In the genomic region with DNA sequence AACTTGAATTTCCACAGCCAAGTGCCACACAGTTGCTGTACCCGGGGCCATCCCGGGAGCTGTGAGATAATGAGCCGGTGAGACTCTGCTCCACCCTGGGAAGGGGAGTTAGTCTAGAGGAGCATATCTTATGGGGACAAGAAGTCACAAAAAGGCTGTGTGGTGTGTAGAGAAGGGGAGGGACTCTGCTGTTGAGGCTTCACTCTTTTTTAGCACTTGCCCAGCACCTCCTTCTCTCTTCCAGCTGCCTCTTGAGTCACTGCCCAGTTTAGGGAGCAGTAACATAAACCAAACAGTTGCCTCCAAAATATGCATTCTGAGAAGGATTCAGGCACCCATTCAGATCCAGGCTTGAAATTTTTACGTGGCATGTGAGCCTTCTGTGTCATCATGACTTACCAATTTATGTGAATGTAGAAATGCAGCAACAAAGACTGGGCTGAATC, we compare ENCODE assay signal across 8 cellular contexts. TPM values are rescaled to one million over a fixed set of nuclear protein-coding genes. Genes with fewer than 3 reads are reported as not detected.
DNase-seq lines count a peak whose midpoint lies in the region; ATAC-seq, FAIRE-seq and TF ChIP-seq lines count a peak whose summit lies in the region.

No MANE protein-coding gene starts in this region.

- ATAC-seq in GM18867 (IDR thresholded peaks at IDR 0.05; ENCODE audit: unreplicated experiment) (peak; percentile 21), HG03280 (IDR thresholded peaks at IDR 0.05; ENCODE audit: unreplicated experiment) (peak; percentile 11), T-cell (replicated peaks in 1 of 4) (peak in 3 of 4 experiments; percentile 3 to 8 (median 7)), aorta (ENCODE audit: low FRiP score) (peak; percentile 11)

- H3K4me3 ChIP-seq in endothelial cell of umbilical vein (replicated peaks in 1 of 3; ENCODE audit: insufficient read depth in 1 of 3, low read depth in 1 of 3, low read length in 3 of 3) (peak overlapping the region in 2 of 3 experiments; percentile 45 to 100), mucosa of stomach (ENCODE audit: low read length) (peak overlapping the region; percentile 96), aorta (ENCODE audit: low read length in 2 of 2) (peak overlapping the region; percentile 82 to 100)

- WGBS in aorta, 2 donors: 0% methylated on average over 4 of the region's 4 CpGs

- peak overlapping the region; percentile 55 for H3K27ac ChIP-seq in endothelial cell of umbilical vein (ENCODE audit: insufficient read depth, low read depth, low read length)
- H3K27ac ChIP-seq in aorta (ENCODE audit: low read depth in 1 of 2, low read length in 2 of 2): peak overlapping the region; percentile 63 to 99

- intact Hi-C loops in endothelial cell of umbilical vein (cut with micrococcal nuclease): loop anchor here (1.0 to 2.0 kb wide), 2 partner anchors 63 to 107 kb away; no protein-coding TSS in a partner anchor
- intact Hi-C loops in aorta (cut with DNase I): no loop called here

- DNase-seq in AML-193 (lab: John Stamatoyannopoulos, UW) (peak; percentile 7 to 30), T-cell (peak in 2 of 34 experiments; percentile 5 to 7), endothelial cell of umbilical vein (ENCODE audit: low read depth, low spot score) (peak; percentile 42), aorta (no peak), D341Med (ENCODE audit: low spot score) (no peak)

- no peaks in the 10 kb centered on the region for H3K27me3 ChIP-seq in endothelial cell of umbilical vein (ENCODE audit: control insufficient read depth in 2 of 2, insufficient read depth in 2 of 2, low read length in 2 of 2)
- no peaks in the 10 kb centered on the region for H3K27me3 ChIP-seq in mucosa of stomach (ENCODE audit: control insufficient read depth, insufficient read depth, low read length)
- no peaks in the 10 kb centered on the region for H3K27me3 ChIP-seq in aorta (ENCODE audit: control insufficient read depth in 1 of 2, insufficient read depth in 2 of 2, low read length in 1 of 2)

- peaks cover 53 to 57% (median 57%) of the 10 kb centered on the region in 3 donors for H3K4me1 Mint-ChIP-seq in T-cell

- peaks cover 15% of the 10 kb centered on the region for H3K36me3 Mint-ChIP-seq in T-cell

- H3K4me2 ChIP-seq in endothelial cell of umbilical vein (ENCODE audit: insufficient read depth, low read length): peak overlapping the region; percentile 49

- no peak for TF ChIP-seq CTCF in endothelial cell of umbilical vein (IDR thresholded peaks at IDR 0.05; ENCODE audit: extremely low read depth in 1 of 2, insufficient read depth in 1 of 2, low read depth in 1 of 2, low read length in 2 of 2)

- POLR2A ChIA-PET in T-cell (lab: Charles Lee): interaction anchor here in 1 of 2 donors (1.2 to 1.4 kb wide), 2 partner anchors 9 to 321 kb away, joined by 3 to 4 read pairs; a partner anchor contains a TSS
- POLR2A ChIA-PET in endothelial cell of umbilical vein (lab: Charles Lee): no interaction called here

- H3K4me3 Mint-ChIP-seq in T-cell: peak overlapping the region; percentile 85 to 94 (median 93)

- H3K9ac ChIP-seq in endothelial cell of umbilical vein (replicated peaks; ENCODE audit: extremely low read depth, insufficient read depth, low read length): peak overlapping the region; percentile 54
- peak overlapping the region; percentile 87 for H3K9ac ChIP-seq in mucosa of stomach (ENCODE audit: low read length)

- H3K9me3 Mint-ChIP-seq in T-cell: no peaks in the 10 kb centered on the region

- no TSS peak for BruUV-seq in endothelial cell of umbilical vein (replicated peaks; lab: Mats Ljungman, UMichigan)

- peak overlapping the region; percentile 83 for H2AFZ ChIP-seq in endothelial cell of umbilical vein (ENCODE audit: low read depth, low read length)

- H3K36me3 ChIP-seq in endothelial cell of umbilical vein (ENCODE audit: control insufficient read depth in 2 of 2, extremely low read depth in 1 of 2, insufficient read depth in 2 of 2, low read length in 2 of 2) (no peaks in the 10 kb centered on the region), mucosa of stomach (ENCODE audit: control insufficient read depth, insufficient read depth, low read length) (no peaks in the 10 kb centered on the region), aorta (ENCODE audit: control insufficient read depth in 1 of 2, insufficient read depth in 2 of 2, low read length in 1 of 2) (no peaks in the 10 kb centered on the region)

- TF ChIP-seq POLR2A in endothelial cell of umbilical vein (IDR thresholded peaks at IDR 0.05; ENCODE audit: low read depth, low read length): no peak

- no peaks in the 10 kb centered on the region for H3K27me3 Mint-ChIP-seq in T-cell

- H3K4me1 ChIP-seq in endothelial cell of umbilical vein (ENCODE audit: control insufficient read depth, extremely low read depth, insufficient read depth, low read length) (peaks cover 30% of the 10 kb centered on the region), mucosa of stomach (ENCODE audit: control insufficient read depth, insufficient read depth, low read length) (peaks cover 22% of the 10 kb centered on the region), aorta (ENCODE audit: control insufficient read depth in 1 of 2, insufficient read depth in 2 of 2, low read length in 2 of 2) (no peaks in the 10 kb centered on the region)

- FAIRE-seq in endothelial cell of umbilical vein (lab: Jason Lieb, UNC): peak; percentile 48

- H3K9me3 ChIP-seq in endothelial cell of umbilical vein (replicated peaks; ENCODE audit: control insufficient read depth, insufficient read depth, low read length) (no peaks in the 10 kb centered on the region), mucosa of stomach (ENCODE audit: control insufficient read depth, low read length) (no peaks in the 10 kb centered on the region), aorta (ENCODE audit: control insufficient read depth, low read length) (no peaks in the 10 kb centered on the region)

- no peaks in the 10 kb centered on the region for H4K20me1 ChIP-seq in endothelial cell of umbilical vein (replicated peaks; ENCODE audit: control insufficient read depth, extremely low read depth, insufficient read depth, low read length)

- CTCF ChIA-PET in T-cell (lab: Charles Lee): no interaction called here
- CTCF ChIA-PET in endothelial cell of umbilical vein (lab: Charles Lee): interaction anchor here (7.4 kb wide), 1 partner anchor 22 kb away, joined by 92 read pairs; no protein-coding TSS in a partner anchor

- peak overlapping the region; percentile 95 to 98 for H3K27ac Mint-ChIP-seq in T-cell

- peaks cover 34% of the 10 kb centered on the region for H3K79me2 ChIP-seq in endothelial cell of umbilical vein (ENCODE audit: control insufficient read depth, insufficient read depth, low read length)

- dilution Hi-C loops in endothelial cell of umbilical vein (cut with MboI; ENCODE audit: extremely low pct_ligation_motif_present, low sequenced_read_pairs): no loop called here

- no peaks in the 10 kb centered on the region for H3K9me1 ChIP-seq in endothelial cell of umbilical vein (replicated peaks; ENCODE audit: control insufficient read depth, extremely low read depth, insufficient read depth, low read length)

TF ChIP-seq in endothelial cell of umbilical vein, 7 proteins besides CTCF, POLR2A, EP300 and RAD21:
- TF ChIP-seq MYC (IDR thresholded peaks at IDR 0.05; ENCODE audit: low read depth, low read length) (no peak), POLR2AphosphoS5 (IDR thresholded peaks at IDR 0.05; ENCODE audit: insufficient read depth, low read depth, low read length) (no peak), EZH2 (IDR thresholded peaks at IDR 0.05; ENCODE audit: borderline replicate concordance, low read depth, low read length, severe bottlenecking) (no peak)
- TF ChIP-seq, protein P1, sequence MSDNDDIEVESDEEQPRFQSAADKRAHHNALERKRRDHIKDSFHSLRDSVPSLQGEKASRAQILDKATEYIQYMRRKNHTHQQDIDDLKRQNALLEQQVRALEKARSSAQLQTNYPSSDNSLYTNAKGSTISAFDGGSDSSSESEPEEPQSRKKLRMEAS (IDR thresholded peaks at IDR 0.05; ENCODE audit: insufficient read depth, insufficient read length): no peak

RNA-seq across cellular contexts. Expression of a gene that starts 0.7 kb away (rescaled TPM):
- total RNA-seq in T-cell (100 to 1,000 TPM in 2 of 5 donors, 10 to 100 TPM in 3; 90.7 to 166 (median 96.3) TPM), endothelial cell of umbilical vein (90.1 and 92.4 TPM in 2 replicates), aorta (10 to 100 TPM; 80.7 to 94.7 TPM)
- polyA plus RNA-seq in endothelial cell of umbilical vein (19.3 and 26.7 TPM in 2 replicates), aorta (10 to 100 TPM; 20.2 to 34.2 TPM)
- 33.7 and 36.0 TPM in 2 replicates for polyA plus RNA-seq in endothelial cell of umbilical vein (2011; cell fraction: cytosol; rRNA removed)
- 88.9 and 115 TPM in 2 replicates for polyA plus RNA-seq in endothelial cell of umbilical vein (2011; cell fraction: nucleus; rRNA removed)
- polyA plus RNA-seq in endothelial cell of umbilical vein (2012): 62.1 and 76.9 TPM in 2 replicates
- polyA minus RNA-seq in endothelial cell of umbilical vein: 74.5 and 98.5 TPM in 2 replicates
- polyA minus RNA-seq in endothelial cell of umbilical vein (2011; cell fraction: cytosol; rRNA and poly(A)+ RNA removed): 29.9 TPM
- 128 and 154 TPM in 2 replicates for polyA minus RNA-seq in endothelial cell of umbilical vein (2011; cell fraction: nucleus; rRNA and poly(A)+ RNA removed)

Comparison
In these comparisons a context has a peak if more than half of its experiments do, and no peak if none do; other contexts are left out.
1. DNase-seq: peak in AML-193 (2 of 2) and endothelial cell of umbilical vein (single experiment); none in aorta (0 of 2) and D341Med (single experiment).
2. Peak in every context shown above with its lines, with median percentiles within 50 percentile points of each other: ATAC-seq and H3K4me3 ChIP-seq.